ENCODE assay signal across 29 cellular contexts in the genomic region with DNA sequence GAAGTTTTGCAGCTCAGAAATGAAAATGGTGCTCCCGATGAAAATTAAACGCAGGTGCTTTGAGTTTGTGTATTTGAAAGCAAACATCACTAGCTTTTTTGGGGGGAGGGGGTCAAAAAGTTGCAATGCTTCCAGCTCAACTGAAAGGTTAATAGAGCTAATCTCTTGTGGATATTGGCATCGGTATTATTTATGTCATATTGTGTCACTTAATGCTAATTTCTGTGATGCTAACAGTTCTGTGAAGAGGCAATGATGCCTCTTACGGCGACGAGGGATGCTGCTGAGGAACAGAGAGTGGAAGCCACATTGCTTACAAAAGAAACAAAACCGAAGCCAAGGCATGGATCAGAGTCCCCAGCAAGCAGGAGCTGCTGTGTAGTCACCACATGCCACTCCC.
"Had no signal": no experiment of that assay in that cellular context is flagged by ENCODE, and none has a peak within 500 bp of the region (broad histone marks: within the 10 kb centered on the region; RNA-seq: fewer than 3 reads in every experiment).

No MANE protein-coding gene starts in this region.

- H3K36me3 ChIP-seq: colonic mucosa, gastroesophageal sphincter, heart left ventricle, ovary, suprapubic skin, transverse colon, upper lobe of right lung, uterus had no signal

- H3K4me1 Mint-ChIP-seq: memory B cell; natural killer cell; stimulated activated naive B cell treated with anti-CD40 and anti-IgM and Interleukin-4, amounts not matched to agents 10 μg/mL and 1 μg/mL and 100 μg/mL, for 72 hours had no signal

- ATAC-seq: esophagus mucosa; foreskin keratinocyte; natural killer cell; stimulated activated naive B cell treated with anti-CD40 and anti-IgM and Interleukin-4, amounts not matched to agents 10 μg/mL and 1 μg/mL and 100 μg/mL, for 72 hours; stimulated activated naive CD8-positive, alpha-beta T cell treated with anti-CD3 and anti-CD28 coated beads, Interleukin-15, amount 100 ng/mL, for 72 hours; upper lobe of right lung had no signal

- H3K27ac Mint-ChIP-seq: dendritic cell treated with granulocyte-macrophage colony-stimulating factor and Interleukin-4, amounts not matched to agents 40 ng/mL and 50 ng/mL, for 4 days; endodermal cell; memory B cell; natural killer cell; stimulated activated naive B cell treated with anti-CD40 and anti-IgM and Interleukin-4, amounts not matched to agents 10 μg/mL and 1 μg/mL and 100 μg/mL, for 72 hours; stimulated activated naive CD8-positive, alpha-beta T cell treated with anti-CD3 and anti-CD28 coated beads, Interleukin-15, amount 100 ng/mL, for 72 hours had no signal

- H3K36me3 Mint-ChIP-seq: memory B cell, natural killer cell had no signal

- H3K27me3 ChIP-seq: colonic mucosa, foreskin keratinocyte, ovary, suprapubic skin, transverse colon, upper lobe of right lung, uterus had no signal

- H3K9me3 Mint-ChIP-seq: dendritic cell treated with granulocyte-macrophage colony-stimulating factor and Interleukin-4, amounts not matched to agents 40 ng/mL and 50 ng/mL, for 4 days; endodermal cell; natural killer cell had no signal

- H3K4me1 ChIP-seq: colonic mucosa, foreskin keratinocyte, psoas muscle had no signal

- H3K4me3 ChIP-seq: colonic mucosa, gastroesophageal sphincter, heart left ventricle, lung, ovary, psoas muscle, skin epidermis, suprapubic skin, transverse colon, upper lobe of right lung, uterus had no signal

- H3K27ac ChIP-seq: colonic mucosa, epithelial cell of prostate, foreskin keratinocyte, ovary, psoas muscle, skin epidermis, transverse colon, upper lobe of right lung, uterus had no signal

- H3K27me3 Mint-ChIP-seq: memory B cell had no signal

- H3K9me3 ChIP-seq: colonic mucosa, gastroesophageal sphincter, heart left ventricle, ovary, psoas muscle, suprapubic skin, transverse colon, upper lobe of right lung, uterus had no signal

- DNase-seq: colonic mucosa; effector CD8-positive, alpha-beta T cell; endodermal cell; foreskin keratinocyte; heart left ventricle; hippocampal formation; islet precursor cell; kidney glomerular epithelial cell; natural killer cell; occipital lobe; ovary; posterior cingulate gyrus; psoas muscle; right cardiac atrium; stimulated activated CD4-positive, alpha-beta T cell treated with anti-CD3 and anti-CD28 coated beads, Interleukin-15, amount 100 ng/mL, for 24 hours; stimulated activated CD4-positive, alpha-beta T cell treated with anti-CD3 and anti-CD28 coated beads, Interleukin-2, amount 100 ng/mL, for 48 hours; stimulated activated naive B cell treated with anti-CD40 and anti-IgM and Interleukin-4, amounts not matched to agents 10 μg/mL and 1 μg/mL and 100 μg/mL, for 72 hours; stimulated activated naive CD8-positive, alpha-beta T cell treated with anti-CD3 and anti-CD28 coated beads, Interleukin-15, amount 100 ng/mL, for 72 hours; transverse colon; upper lobe of right lung; uterus had no signal

- H3K4me3 Mint-ChIP-seq: dendritic cell treated with granulocyte-macrophage colony-stimulating factor and Interleukin-4, amounts not matched to agents 40 ng/mL and 50 ng/mL, for 4 days; endodermal cell; memory B cell; natural killer cell; stimulated activated naive B cell treated with anti-CD40 and anti-IgM and Interleukin-4, amounts not matched to agents 10 μg/mL and 1 μg/mL and 100 μg/mL, for 72 hours; stimulated activated naive CD8-positive, alpha-beta T cell treated with anti-CD3 and anti-CD28 coated beads, Interleukin-15, amount 100 ng/mL, for 72 hours had no signal
